21 cellular contexts compared by ENCODE assay signal in the genomic region with DNA sequence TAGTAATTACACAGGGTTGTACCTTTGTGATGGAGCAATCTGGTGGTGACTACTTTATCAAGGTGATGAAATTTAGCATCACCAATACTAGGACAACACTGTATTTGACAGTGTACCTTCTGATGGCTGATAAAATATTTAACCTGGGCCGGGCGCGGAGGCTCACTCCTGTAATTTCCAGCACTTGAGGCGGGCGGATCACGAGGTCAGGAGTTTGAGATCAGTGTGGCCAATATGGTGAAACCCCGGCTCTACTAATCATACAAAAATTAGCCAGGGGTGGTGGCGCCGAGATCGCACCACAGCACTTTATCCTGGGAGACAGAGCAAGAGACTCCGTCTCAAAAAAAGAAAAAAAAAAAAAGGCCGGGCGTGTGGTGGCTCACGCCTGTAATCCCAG. TPM values are rescaled to one million over a fixed set of nuclear protein-coding genes. Genes with fewer than 3 reads are reported as not detected.
DNase-seq lines count a peak whose midpoint lies in the region; ATAC-seq and TF ChIP-seq lines count a peak whose summit lies in the region.
"Had no signal": no experiment of that assay in that cellular context is flagged by ENCODE, and none has a peak within 500 bp of the region (broad histone marks: within the 10 kb centered on the region; RNA-seq: fewer than 3 reads in every experiment).

No MANE protein-coding gene starts in this region.

- peaks cover 22% of the 10 kb centered on the region for H3K4me1 Mint-ChIP-seq in activated naive CD8-positive, alpha-beta T cell (ENCODE audit: low read depth)
- H3K4me1 Mint-ChIP-seq in activated naive CD8-positive, alpha-beta T cell treated with anti-CD3 and anti-CD28 coated beads for 36 hours = peaks cover 14% of the 10 kb centered on the region
- H3K4me1 Mint-ChIP-seq in WTC11 = peaks cover 8% of the 10 kb centered on the region
- H3K4me1 Mint-ChIP-seq in naive B cell = peaks cover 16 to 21% (median 20%) of the 10 kb centered on the region in 3 donors
- peaks cover 4% of the 10 kb centered on the region for H3K4me1 Mint-ChIP-seq in type B pancreatic cell (ENCODE audit: unreplicated experiment)

- ATAC-seq in WTC11 (no peak), naive B cell (ENCODE audit: low read depth in 2 of 2) (no peak)
- ATAC-seq: heart right ventricle; stimulated activated naive CD8-positive, alpha-beta T cell treated with anti-CD3 and anti-CD28 coated beads, Interleukin-15, Interleukin-2, amounts not matched to agents 100 U/mL and 50 U/mL, for 24 hours had no signal

- TF ChIP-seq CTCF in WTC11 (IDR thresholded peaks at IDR 0.05) (no peak), type B pancreatic cell (conservative IDR thresholded peaks at IDR 0.05) (no peak)

- H3K36me3 Mint-ChIP-seq in activated naive CD8-positive, alpha-beta T cell = no peaks in the 10 kb centered on the region
- H3K36me3 Mint-ChIP-seq in activated naive CD8-positive, alpha-beta T cell treated with anti-CD3 and anti-CD28 coated beads for 36 hours = peaks cover 10% of the 10 kb centered on the region
- peaks cover 6% of the 10 kb centered on the region for H3K36me3 Mint-ChIP-seq in WTC11
- H3K36me3 Mint-ChIP-seq in naive B cell = no peaks in the 10 kb centered on the region
- peaks cover 4% of the 10 kb centered on the region for H3K36me3 Mint-ChIP-seq in type B pancreatic cell

- no peaks in the 10 kb centered on the region for H3K27me3 Mint-ChIP-seq in activated naive CD8-positive, alpha-beta T cell
- H3K27me3 Mint-ChIP-seq in activated naive CD8-positive, alpha-beta T cell treated with anti-CD3 and anti-CD28 coated beads for 36 hours = no peaks in the 10 kb centered on the region
- H3K27me3 Mint-ChIP-seq in WTC11 (ENCODE audit: low read depth) = no peaks in the 10 kb centered on the region
- no peaks in the 10 kb centered on the region for H3K27me3 Mint-ChIP-seq in naive B cell
- H3K27me3 Mint-ChIP-seq in type B pancreatic cell = no peaks in the 10 kb centered on the region

- H3K9me3 Mint-ChIP-seq in activated naive CD8-positive, alpha-beta T cell (ENCODE audit: low read depth) = no peaks in the 10 kb centered on the region
- no peaks in the 10 kb centered on the region for H3K9me3 Mint-ChIP-seq in activated naive CD8-positive, alpha-beta T cell treated with anti-CD3 and anti-CD28 coated beads for 36 hours
- H3K9me3 Mint-ChIP-seq in WTC11 (no peaks in the 10 kb centered on the region), naive B cell (peaks cover 0 to 2% (median 0%) of the 10 kb centered on the region in 7 donors), type B pancreatic cell (no peaks in the 10 kb centered on the region)

- POLR2A ChIA-PET in WTC11 (lab: Charles Lee) = no interaction called here

- CTCF ChIA-PET in WTC11 (lab: Charles Lee) = no interaction called here

- no peak overlapping the region for H3K27ac Mint-ChIP-seq in activated naive CD8-positive, alpha-beta T cell
- H3K27ac Mint-ChIP-seq in activated naive CD8-positive, alpha-beta T cell treated with anti-CD3 and anti-CD28 coated beads for 36 hours = no peak overlapping the region
- H3K27ac Mint-ChIP-seq in WTC11 (no peak overlapping the region), naive B cell (peak overlapping the region in 1 of 6 donors; percentile 98), type B pancreatic cell (no peak overlapping the region)

- peak overlapping the region; percentile 40 for H3K4me3 Mint-ChIP-seq in activated naive CD8-positive, alpha-beta T cell
- no peak overlapping the region for H3K4me3 Mint-ChIP-seq in activated naive CD8-positive, alpha-beta T cell treated with anti-CD3 and anti-CD28 coated beads for 36 hours
- H3K4me3 Mint-ChIP-seq in WTC11 = peak overlapping the region; percentile 80; the same call in 1 of the 2 replicates
- H3K4me3 Mint-ChIP-seq in naive B cell = peak overlapping the region in 6 of 8 donors; percentile 12 to 99 (median 60)
- peak overlapping the region; percentile 58 for H3K4me3 Mint-ChIP-seq in type B pancreatic cell

- DNase-seq in activated naive CD8-positive, alpha-beta T cell treated with anti-CD3 and anti-CD28 coated beads for 36 hours = no peak
- DNase-seq in WTC11 (ENCODE audit: low spot score) = no peak
- DNase-seq in naive B cell = no peak
- no peak for DNase-seq in type B pancreatic cell (ENCODE audit: extremely low spot score, unreplicated experiment)
- DNase-seq in iPS-NIHi7 (ENCODE audit: extremely low spot score) = no peak
- DNase-seq in nucleus accumbens (lab: John Stamatoyannopoulos, UW) = no peak
- DNase-seq: activated CD4-positive, alpha-beta T cell treated with anti-CD3 and anti-CD28 coated beads for 1 hour; activated CD8-positive, alpha-beta memory T cell treated with anti-CD3 and anti-CD28 coated beads, Interleukin-2, amount 50 U/mL, for 4 hours; activated gamma-delta T cell treated with Interleukin-2 at 50 U/mL for 16 hours; aorta; GF-D8; heart right ventricle; NCI-H1092; NCI-H187; NCI-H524 treated with DMSO at 0.1 percent for 48 hours; posterior cingulate gyrus; SHP77; stimulated activated CD4-positive, alpha-beta T cell treated with anti-CD3 and anti-CD28 coated beads, Interleukin-12 subunit alpha, Interleukin-12 subunit beta, amount 100 ng/mL, for 4 hours; stimulated activated CD4-positive, alpha-beta T cell treated with anti-CD3 and anti-CD28 coated beads, Interleukin-4, amount 100 ng/mL, for 24 hours; stimulated activated naive CD8-positive, alpha-beta T cell treated with anti-CD3 and anti-CD28 coated beads, Interleukin-15, Interleukin-2, amounts not matched to agents 100 U/mL and 50 U/mL, for 24 hours had no signal

TF ChIP-seq in WTC11, 78 proteins besides CTCF, POLR2A, EP300 and RAD21:
- TF ChIP-seq GABPB1 (CRISPR knock-in tag; IDR thresholded peaks at IDR 0.05) = no peak
- no peak for TF ChIP-seq FOXP1 (CRISPR knock-in tag; IDR thresholded peaks at IDR 0.05; ENCODE audit: borderline replicate concordance)
- TF ChIP-seq, protein P1, sequence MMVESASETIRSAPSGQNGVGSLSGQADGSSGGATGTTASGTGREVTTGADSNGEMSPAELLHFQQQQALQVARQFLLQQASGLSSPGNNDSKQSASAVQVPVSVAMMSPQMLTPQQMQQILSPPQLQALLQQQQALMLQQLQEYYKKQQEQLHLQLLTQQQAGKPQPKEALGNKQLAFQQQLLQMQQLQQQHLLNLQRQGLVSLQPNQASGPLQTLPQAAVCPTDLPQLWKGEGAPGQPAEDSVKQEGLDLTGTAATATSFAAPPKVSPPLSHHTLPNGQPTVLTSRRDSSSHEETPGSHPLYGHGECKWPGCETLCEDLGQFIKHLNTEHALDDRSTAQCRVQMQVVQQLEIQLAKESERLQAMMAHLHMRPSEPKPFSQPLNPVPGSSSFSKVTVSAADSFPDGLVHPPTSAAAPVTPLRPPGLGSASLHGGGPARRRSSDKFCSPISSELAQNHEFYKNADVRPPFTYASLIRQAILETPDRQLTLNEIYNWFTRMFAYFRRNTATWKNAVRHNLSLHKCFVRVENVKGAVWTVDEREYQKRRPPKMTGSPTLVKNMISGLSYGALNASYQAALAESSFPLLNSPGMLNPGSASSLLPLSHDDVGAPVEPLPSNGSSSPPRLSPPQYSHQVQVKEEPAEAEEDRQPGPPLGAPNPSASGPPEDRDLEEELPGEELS (CRISPR knock-in tag; IDR thresholded peaks at IDR 0.05) = no peak
- no peak for TF ChIP-seq JAZF1 (CRISPR knock-in tag; IDR thresholded peaks at IDR 0.05)
- TF ChIP-seq NR3C1 (CRISPR knock-in tag; conservative IDR thresholded peaks at IDR 0.05; ENCODE audit: low read depth) = no peak
- TF ChIP-seq FOXK1 (CRISPR knock-in tag; IDR thresholded peaks at IDR 0.05) = no peak
- TF ChIP-seq, protein P2, sequence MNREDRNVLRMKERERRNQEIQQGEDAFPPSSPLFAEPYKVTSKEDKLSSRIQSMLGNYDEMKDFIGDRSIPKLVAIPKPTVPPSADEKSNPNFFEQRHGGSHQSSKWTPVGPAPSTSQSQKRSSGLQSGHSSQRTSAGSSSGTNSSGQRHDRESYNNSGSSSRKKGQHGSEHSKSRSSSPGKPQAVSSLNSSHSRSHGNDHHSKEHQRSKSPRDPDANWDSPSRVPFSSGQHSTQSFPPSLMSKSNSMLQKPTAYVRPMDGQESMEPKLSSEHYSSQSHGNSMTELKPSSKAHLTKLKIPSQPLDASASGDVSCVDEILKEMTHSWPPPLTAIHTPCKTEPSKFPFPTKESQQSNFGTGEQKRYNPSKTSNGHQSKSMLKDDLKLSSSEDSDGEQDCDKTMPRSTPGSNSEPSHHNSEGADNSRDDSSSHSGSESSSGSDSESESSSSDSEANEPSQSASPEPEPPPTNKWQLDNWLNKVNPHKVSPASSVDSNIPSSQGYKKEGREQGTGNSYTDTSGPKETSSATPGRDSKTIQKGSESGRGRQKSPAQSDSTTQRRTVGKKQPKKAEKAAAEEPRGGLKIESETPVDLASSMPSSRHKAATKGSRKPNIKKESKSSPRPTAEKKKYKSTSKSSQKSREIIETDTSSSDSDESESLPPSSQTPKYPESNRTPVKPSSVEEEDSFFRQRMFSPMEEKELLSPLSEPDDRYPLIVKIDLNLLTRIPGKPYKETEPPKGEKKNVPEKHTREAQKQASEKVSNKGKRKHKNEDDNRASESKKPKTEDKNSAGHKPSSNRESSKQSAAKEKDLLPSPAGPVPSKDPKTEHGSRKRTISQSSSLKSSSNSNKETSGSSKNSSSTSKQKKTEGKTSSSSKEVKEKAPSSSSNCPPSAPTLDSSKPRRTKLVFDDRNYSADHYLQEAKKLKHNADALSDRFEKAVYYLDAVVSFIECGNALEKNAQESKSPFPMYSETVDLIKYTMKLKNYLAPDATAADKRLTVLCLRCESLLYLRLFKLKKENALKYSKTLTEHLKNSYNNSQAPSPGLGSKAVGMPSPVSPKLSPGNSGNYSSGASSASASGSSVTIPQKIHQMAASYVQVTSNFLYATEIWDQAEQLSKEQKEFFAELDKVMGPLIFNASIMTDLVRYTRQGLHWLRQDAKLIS (CRISPR knock-in tag; IDR thresholded peaks at IDR 0.05; ENCODE audit: borderline replicate concordance) = no peak
- TF ChIP-seq ETV6 (CRISPR knock-in tag; IDR thresholded peaks at IDR 0.05) = no peak

RNA-seq across cellular contexts. Expression of a gene that starts 1.9 kb away (rescaled TPM):
- 10 to 100 TPM; 30.5 to 30.7 TPM for total RNA-seq in activated naive CD8-positive, alpha-beta T cell treated with anti-CD3 and anti-CD28 coated beads for 36 hours
- 31.2 to 35.5 TPM (median 35.0 TPM) in 3 replicates for total RNA-seq in WTC11 (2021)
- 10 to 100 TPM in 1 of 6 donors, 1 to 10 TPM in 5; 6.2 to 14.3 (median 7.1) TPM for polyA plus RNA-seq in naive B cell (ENCODE audit: low read depth in 6 of 6)
- total RNA-seq in type B pancreatic cell (ENCODE audit: low replicate concordance) = 27.9 and 34.8 TPM in 2 replicates
